ENCODE assay signal across 10 cellular contexts in the genomic region with DNA sequence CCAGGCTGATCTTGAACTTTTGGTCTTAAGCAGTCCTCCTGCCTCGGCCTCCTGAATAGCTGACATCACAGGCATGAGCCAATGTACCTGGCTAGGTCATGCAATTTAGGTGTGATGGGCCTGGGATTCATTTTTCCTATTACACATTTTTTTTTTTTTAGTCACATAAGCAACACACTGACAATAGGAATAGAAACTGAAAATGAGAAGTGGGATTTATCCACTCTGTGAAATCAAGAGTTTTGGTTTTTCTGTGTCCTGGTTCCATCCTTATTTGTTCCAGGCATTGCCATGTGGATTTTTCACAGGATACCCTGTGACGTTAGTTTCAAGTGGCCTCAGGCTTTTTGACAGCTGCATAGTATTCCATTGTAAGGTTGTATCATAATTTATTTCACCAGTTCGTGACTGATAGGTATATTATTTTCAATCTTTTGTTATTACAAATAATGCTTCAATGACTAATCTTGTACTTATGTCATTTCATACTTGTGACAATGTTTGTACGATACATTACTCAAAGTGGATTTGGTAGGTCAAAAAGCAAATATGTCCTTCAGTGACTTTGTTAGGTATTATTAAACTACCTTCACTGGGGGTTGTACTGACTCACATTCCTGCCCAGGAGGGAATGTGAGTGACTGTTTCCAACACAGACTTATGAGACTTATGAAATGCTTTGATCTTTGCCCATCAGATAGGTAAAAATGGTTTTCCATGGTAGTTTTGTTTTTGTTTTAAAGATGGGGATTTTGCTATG. TPM values are rescaled to one million over a fixed set of nuclear protein-coding genes. Genes with fewer than 3 reads are reported as not detected.
DNase-seq lines count a peak whose midpoint lies in the region; ATAC-seq lines count a peak whose summit lies in the region.
"Had no signal": no experiment of that assay in that cellular context is flagged by ENCODE, and none has a peak within 500 bp of the region (broad histone marks: within the 10 kb centered on the region; RNA-seq: fewer than 3 reads in every experiment).

No MANE protein-coding gene starts in this region.

- no peaks in the 10 kb centered on the region for H3K27me3 Mint-ChIP-seq in T-helper 1 cell treated with Interleukin-12 subunit alpha and Interleukin-12 subunit beta and Interleukin-4 antibody, amounts not matched to agents 30 μg/mL and 1 μg/mL, for 36 hours (ENCODE audit: low read depth)
- H3K27me3 Mint-ChIP-seq in IgD-negative memory B cell, result peaks cover 2% of the 10 kb centered on the region
- H3K27me3 Mint-ChIP-seq in activated T-helper 17 cell treated with anti-CD3 and anti-CD28 coated beads, Interleukin-2, amount 50 U/mL, for 72 hours, result no peaks in the 10 kb centered on the region
- no peaks in the 10 kb centered on the region for H3K27me3 Mint-ChIP-seq in natural killer cell treated with Interleukin-12 subunit alpha and Interleukin-12 subunit beta and Interleukin-15 and Interleukin-18, amount 100 ng/mL, for 72 hours

- peak overlapping the region; percentile 61 for H3K4me3 Mint-ChIP-seq in T-helper 1 cell treated with Interleukin-12 subunit alpha and Interleukin-12 subunit beta and Interleukin-4 antibody, amounts not matched to agents 30 μg/mL and 1 μg/mL, for 36 hours
- peak overlapping the region; percentile 90 to 100 (median 94) for H3K4me3 Mint-ChIP-seq in IgD-negative memory B cell
- peak overlapping the region; percentile 96 for H3K4me3 Mint-ChIP-seq in activated T-helper 17 cell treated with anti-CD3 and anti-CD28 coated beads, Interleukin-2, amount 50 U/mL, for 72 hours
- H3K4me3 Mint-ChIP-seq in natural killer cell treated with Interleukin-12 subunit alpha and Interleukin-12 subunit beta and Interleukin-15 and Interleukin-18, amount 100 ng/mL, for 72 hours, result peak overlapping the region; percentile 79

- H3K4me1 Mint-ChIP-seq in T-helper 1 cell treated with Interleukin-12 subunit alpha and Interleukin-12 subunit beta and Interleukin-4 antibody, amounts not matched to agents 30 μg/mL and 1 μg/mL, for 36 hours (ENCODE audit: low read depth), result peaks cover 79% of the 10 kb centered on the region
- H3K4me1 Mint-ChIP-seq in IgD-negative memory B cell, result peaks cover 58 to 59% (median 59%) of the 10 kb centered on the region in 3 donors
- H3K4me1 Mint-ChIP-seq in activated T-helper 17 cell treated with anti-CD3 and anti-CD28 coated beads, Interleukin-2, amount 50 U/mL, for 72 hours, result peaks cover 59% of the 10 kb centered on the region
- H3K4me1 Mint-ChIP-seq in natural killer cell treated with Interleukin-12 subunit alpha and Interleukin-12 subunit beta and Interleukin-15 and Interleukin-18, amount 100 ng/mL, for 72 hours (ENCODE audit: low read depth in 2 of 2), result peaks cover 78 to 85% of the 10 kb centered on the region in 2 donors

- no peaks in the 10 kb centered on the region for H3K9me3 Mint-ChIP-seq in T-helper 1 cell treated with Interleukin-12 subunit alpha and Interleukin-12 subunit beta and Interleukin-4 antibody, amounts not matched to agents 30 μg/mL and 1 μg/mL, for 36 hours
- H3K9me3 Mint-ChIP-seq in IgD-negative memory B cell, result no peaks in the 10 kb centered on the region
- peaks cover 4% of the 10 kb centered on the region for H3K9me3 Mint-ChIP-seq in activated T-helper 17 cell treated with anti-CD3 and anti-CD28 coated beads, Interleukin-2, amount 50 U/mL, for 72 hours
- H3K9me3 Mint-ChIP-seq in natural killer cell treated with Interleukin-12 subunit alpha and Interleukin-12 subunit beta and Interleukin-15 and Interleukin-18, amount 100 ng/mL, for 72 hours, result peaks cover 4% of the 10 kb centered on the region

- intact Hi-C loops in posterior vena cava (cut with DNase I), result no loop called here

- DNase-seq in T-helper 1 cell (no peak), HK-2 (ENCODE audit: unreplicated experiment) (no peak), posterior vena cava (ENCODE audit: low spot score) (no peak), iPS-NIHi11 (ENCODE audit: low spot score) (no peak)
- DNase-seq in natural killer cell treated with Interleukin-12 subunit alpha and Interleukin-12 subunit beta and Interleukin-15 and Interleukin-18, amount 100 ng/mL, for 72 hours (ENCODE audit: low spot score), result no peak
- DNase-seq: IMR-90, NCI-H2029 treated with DMSO at 0.1 percent for 48 hours had no signal

- ATAC-seq in activated T-helper 17 cell treated with anti-CD3 and anti-CD28 coated beads, Interleukin-2, amount 50 U/mL, for 72 hours (replicated peaks), result peak; percentile 74
- no peak for ATAC-seq in natural killer cell treated with Interleukin-12 subunit alpha and Interleukin-12 subunit beta and Interleukin-15 and Interleukin-18, amount 100 ng/mL, for 72 hours

- peaks cover 38% of the 10 kb centered on the region for H3K36me3 Mint-ChIP-seq in T-helper 1 cell treated with Interleukin-12 subunit alpha and Interleukin-12 subunit beta and Interleukin-4 antibody, amounts not matched to agents 30 μg/mL and 1 μg/mL, for 36 hours (ENCODE audit: low read depth)
- H3K36me3 Mint-ChIP-seq in IgD-negative memory B cell, result peaks cover 11% of the 10 kb centered on the region
- peaks cover 70% of the 10 kb centered on the region for H3K36me3 Mint-ChIP-seq in activated T-helper 17 cell treated with anti-CD3 and anti-CD28 coated beads, Interleukin-2, amount 50 U/mL, for 72 hours (ENCODE audit: low read depth)
- peaks cover 8% of the 10 kb centered on the region for H3K36me3 Mint-ChIP-seq in natural killer cell treated with Interleukin-12 subunit alpha and Interleukin-12 subunit beta and Interleukin-15 and Interleukin-18, amount 100 ng/mL, for 72 hours

- H3K27ac Mint-ChIP-seq in T-helper 1 cell treated with Interleukin-12 subunit alpha and Interleukin-12 subunit beta and Interleukin-4 antibody, amounts not matched to agents 30 μg/mL and 1 μg/mL, for 36 hours, result peak overlapping the region; percentile 73
- peak overlapping the region; percentile 98 to 100 (median 100) for H3K27ac Mint-ChIP-seq in IgD-negative memory B cell
- peak overlapping the region; percentile 99 for H3K27ac Mint-ChIP-seq in activated T-helper 17 cell treated with anti-CD3 and anti-CD28 coated beads, Interleukin-2, amount 50 U/mL, for 72 hours
- H3K27ac Mint-ChIP-seq in natural killer cell treated with Interleukin-12 subunit alpha and Interleukin-12 subunit beta and Interleukin-15 and Interleukin-18, amount 100 ng/mL, for 72 hours, result peak overlapping the region; percentile 98 to 100

RNA-seq across cellular contexts. Expression of gene ADCY7, which starts 10.6 kb away (rescaled TPM):
- 40.6 TPM for polyA plus RNA-seq in IgD-negative memory B cell
- total RNA-seq in activated T-helper 17 cell treated with anti-CD3 and anti-CD28 coated beads, Interleukin-2, amount 50 U/mL, for 72 hours, result 100 to 1,000 TPM; 156 to 173 TPM
- 100 to 1,000 TPM; 135 to 186 TPM for total RNA-seq in natural killer cell treated with Interleukin-12 subunit alpha and Interleukin-12 subunit beta and Interleukin-15 and Interleukin-18, amount 100 ng/mL, for 72 hours
- total RNA-seq in posterior vena cava, result 10 to 100 TPM; 31.3 to 50.2 TPM
